In the genomic region with DNA sequence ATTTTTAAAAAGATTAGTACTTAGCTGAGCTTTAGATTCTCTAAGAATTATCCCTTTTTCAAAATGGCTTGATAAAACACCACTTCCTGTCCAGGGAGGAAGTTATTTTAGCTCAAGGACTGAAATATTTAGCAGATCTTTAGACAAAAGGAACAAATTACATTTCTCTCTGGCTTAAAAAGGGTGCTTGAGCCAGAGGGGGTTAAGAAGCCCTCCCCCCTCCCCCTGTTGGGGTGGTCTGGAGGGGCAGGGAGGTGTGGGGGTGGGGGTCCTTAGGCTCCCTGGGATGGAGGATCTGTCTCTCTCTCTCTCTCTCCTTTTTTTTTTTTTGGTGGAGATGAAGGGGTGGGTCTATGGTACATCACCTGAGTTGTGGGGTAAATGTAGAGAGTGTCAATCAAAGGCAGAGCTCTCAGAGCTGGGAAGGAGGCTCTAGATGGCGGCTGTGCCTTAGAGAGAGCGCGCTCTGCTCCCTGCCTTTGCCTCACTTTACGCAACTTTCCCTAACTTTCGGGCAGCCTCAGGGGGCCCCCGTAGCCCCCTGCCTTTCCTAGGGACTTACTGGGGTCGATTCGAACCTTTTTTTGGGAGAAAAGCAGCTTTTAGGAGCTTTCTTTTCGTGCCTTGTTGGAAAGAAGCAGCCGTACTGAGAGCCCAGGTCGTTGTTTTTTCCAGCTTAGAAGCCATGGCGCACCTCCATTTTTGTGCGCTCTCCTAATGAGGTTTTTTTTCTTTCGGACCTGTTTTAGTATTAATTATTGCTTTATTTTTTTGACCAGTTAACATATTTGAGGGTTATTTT, we compare ENCODE assay signal across 8 cellular contexts.
A peak's percentile ranks its signal among the peaks of the same experiment; 100 is the strongest.
DNase-seq lines count a peak whose midpoint lies in the region; ATAC-seq and TF ChIP-seq lines count a peak whose summit lies in the region.

Gene CHD2, plus strand, starts transcription at position 415 of the 802 bp plus-strand sequence. CDS start 914 bp downstream, outside the sequence.

- H3K27ac ChIP-seq in coronary artery = peak within 1 kb of the TSS; percentile 91 to 98

- ATAC-seq in GM19324 (IDR thresholded peaks at IDR 0.05; ENCODE audit: low FRiP score, unreplicated experiment) (peak; percentile 65), HG03442 (IDR thresholded peaks at IDR 0.05; ENCODE audit: unreplicated experiment) (peak; percentile 66)

- no peak for TF ChIP-seq CTCF in coronary artery (IDR thresholded peaks at IDR 0.05)

- peak in 12 of 14 donors; percentile 30 to 73 (median 55) for DNase-seq in C1 segment of cervical spinal cord (lab: John Stamatoyannopoulos, UW)
- DNase-seq in NCI-H510A (lab: John Stamatoyannopoulos, UW) = peak; percentile 79
- DNase-seq in activated CD4-positive, CD25-positive, alpha-beta regulatory T cell treated with anti-CD3 and anti-CD28 coated beads, Interleukin-2, amount 50 U/mL, for 72 hours = peak; percentile 69
- peak; percentile 68 for DNase-seq in coronary artery (ENCODE audit: low spot score)
- DNase-seq in left kidney (ENCODE audit: low read depth, low spot score) = peak; percentile 96
- DNase-seq in stimulated activated CD4-positive, alpha-beta T cell treated with anti-CD3 and anti-CD28 coated beads, Interleukin-4, amount 100 ng/mL, for 1 hour = peak; percentile 50

- H3K4me3 ChIP-seq in coronary artery = peak within 1 kb of the TSS; percentile 73

Comparison
In these comparisons a context has a peak if more than half of its experiments do, and no peak if none do; other contexts are left out.
1. Peak in every context shown above with its lines: DNase-seq, ATAC-seq, H3K4me3 ChIP-seq and H3K27ac ChIP-seq.